Comparison of ENCODE assay signal across 8 cellular contexts in genomic region chr11:108220721-108221346, GRCh38. TPM values are rescaled to one million over a fixed set of nuclear protein-coding genes. Genes with fewer than 3 reads are reported as not detected.
DNase-seq lines count a peak whose midpoint lies in the region; ATAC-seq, FAIRE-seq and TF ChIP-seq lines count a peak whose summit lies in the region.

No MANE protein-coding gene starts in this region.

- no peak overlapping the region for H3K4me3 Mint-ChIP-seq in brain
- no peak overlapping the region for H3K4me3 Mint-ChIP-seq in activated CD4-positive, alpha-beta memory T cell treated with anti-CD3 and anti-CD28 coated beads, Interleukin-2, amount 10 ng/mL, durations not matched to agents 7 days and 5 days

- TF ChIP-seq CTCF in AG04449 (IDR thresholded peaks at IDR 0.05; ENCODE audit: insufficient read depth, low read length, missing control alignments) (no peak), HL-60 (IDR thresholded peaks at IDR 0.05; ENCODE audit: insufficient read depth, low read length) (no peak), brain (conservative IDR thresholded peaks at IDR 0.05) (no peak)

- no peaks in the 10 kb centered on the region for H3K27me3 ChIP-seq in HL-60 (ENCODE audit: insufficient read depth, poor library complexity, severe bottlenecking)

- peak overlapping the region in 3 of 5 experiments; percentile 53 to 85 (median 68) for H3K27ac Mint-ChIP-seq in brain
- no peak overlapping the region for H3K27ac Mint-ChIP-seq in activated CD4-positive, alpha-beta memory T cell treated with anti-CD3 and anti-CD28 coated beads, Interleukin-2, amount 10 ng/mL, durations not matched to agents 7 days and 5 days

- FAIRE-seq in HTR-8/SVneo (lab: Jason Lieb, UNC) = no peak

- H3K9me3 Mint-ChIP-seq in brain = no peaks in the 10 kb centered on the region
- H3K9me3 Mint-ChIP-seq in activated CD4-positive, alpha-beta memory T cell treated with anti-CD3 and anti-CD28 coated beads, Interleukin-2, amount 10 ng/mL, durations not matched to agents 7 days and 5 days = no peaks in the 10 kb centered on the region

- POLR2A ChIA-PET in AG04449 (lab: Yijun Ruan, JAX) = no interaction called here
- POLR2A ChIA-PET in activated CD4-positive, alpha-beta memory T cell treated with anti-CD3 and anti-CD28 coated beads, Interleukin-2, amount 10 ng/mL, durations not matched to agents 7 days and 5 days (lab: Charles Lee) = interaction anchor here (0.6 to 10.3 kb wide), 13 partner anchors 18 to 444 kb away, joined by 3 to 337 read pairs (median 4); partner anchors contain the start of genes ACAT1, CUL5 and DDX10

- peaks cover 15% of the 10 kb centered on the region for H3K36me3 Mint-ChIP-seq in brain
- peaks cover 59% of the 10 kb centered on the region for H3K36me3 Mint-ChIP-seq in activated CD4-positive, alpha-beta memory T cell treated with anti-CD3 and anti-CD28 coated beads, Interleukin-2, amount 10 ng/mL, durations not matched to agents 7 days and 5 days (ENCODE audit: low read depth)

- H3K4me3 ChIP-seq in AG04449 (ENCODE audit: low read depth, low read length) = peak overlapping the region; percentile 90
- H3K4me3 ChIP-seq in HL-60 (replicated peaks; ENCODE audit: insufficient read depth, low read length) = peak overlapping the region; percentile 58

- H3K4me1 Mint-ChIP-seq in brain = peaks cover 40% of the 10 kb centered on the region
- peaks cover 53% of the 10 kb centered on the region for H3K4me1 Mint-ChIP-seq in activated CD4-positive, alpha-beta memory T cell treated with anti-CD3 and anti-CD28 coated beads, Interleukin-2, amount 10 ng/mL, durations not matched to agents 7 days and 5 days

- no peak for DNase-seq in AG04449 (ENCODE audit: low read depth, low spot score)
- no peak for DNase-seq in HL-60 (ENCODE audit: low read depth in 1 of 2, low spot score in 1 of 2)
- peak; percentile 14 for DNase-seq in medulla oblongata (ENCODE audit: extremely low spot score)
- DNase-seq in HTR-8/SVneo (ENCODE audit: insufficient read length, low spot score) = no peak
- DNase-seq in NCI-H187 (lab: John Stamatoyannopoulos, UW) = no peak
- DNase-seq in activated CD4-positive, alpha-beta memory T cell treated with anti-CD3 and anti-CD28 coated beads, Interleukin-2, amount 10 ng/mL, durations not matched to agents 7 days and 5 days = no peak

- CTCF ChIA-PET in AG04449 (lab: Yijun Ruan, JAX) = interaction anchor here (0.6 to 1.7 kb wide), 3 partner anchors 13 to 428 kb away, joined by 3 to 5 read pairs (median 3); no protein-coding TSS in a partner anchor
- CTCF ChIA-PET in activated CD4-positive, alpha-beta memory T cell treated with anti-CD3 and anti-CD28 coated beads, Interleukin-2, amount 10 ng/mL, durations not matched to agents 7 days and 5 days (lab: Charles Lee) = interaction anchor here (0.8 to 2.6 kb wide), 5 partner anchors 100 to 280 kb away, joined by 3 to 12 read pairs (median 4); partner anchors contain the start of genes C11orf65 and CUL5

- H3K27me3 Mint-ChIP-seq in brain = no peaks in the 10 kb centered on the region
- H3K27me3 Mint-ChIP-seq in activated CD4-positive, alpha-beta memory T cell treated with anti-CD3 and anti-CD28 coated beads, Interleukin-2, amount 10 ng/mL, durations not matched to agents 7 days and 5 days = no peaks in the 10 kb centered on the region

- ATAC-seq in GM21619 (IDR thresholded peaks at IDR 0.05; ENCODE audit: unreplicated experiment) = no peak

- peak overlapping the region; percentile 83 for H3K27ac ChIP-seq in HL-60 (replicated peaks)

RNA-seq across cellular contexts. Expression of gene NPAT, which starts 1.6 kb away (rescaled TPM):
- 5.9 TPM for polyA plus RNA-seq in brain (ENCODE audit: insufficient read depth, low read depth, low replicate concordance)
- 10 to 100 TPM; 36.1 to 40.9 TPM for total RNA-seq in activated CD4-positive, alpha-beta memory T cell treated with anti-CD3 and anti-CD28 coated beads, Interleukin-2, amount 10 ng/mL, durations not matched to agents 7 days and 5 days

RNA-seq across cellular contexts. Expression of gene ATM, which starts 2.0 kb away (rescaled TPM):
- 6.2 TPM for polyA plus RNA-seq in brain (ENCODE audit: insufficient read depth, low read depth, low replicate concordance)
- 100 to 1,000 TPM; 130 to 144 TPM for total RNA-seq in activated CD4-positive, alpha-beta memory T cell treated with anti-CD3 and anti-CD28 coated beads, Interleukin-2, amount 10 ng/mL, durations not matched to agents 7 days and 5 days
